1 cellular context compared by ENCODE assay signal in genomic region chr1:43171876-43172531, GRCh38.
A peak's percentile ranks its signal among the peaks of the same experiment; 100 is the strongest.
TF ChIP-seq lines count a peak whose summit lies in the region.

CFAP57 (plus strand) TSS chr1:43172330; CDS start chr1:43172754, 424 bp downstream.
EBNA1BP2 (minus strand) TSS chr1:43172290; CDS start chr1:43172118, 172 bp downstream.

TF ChIP-seq in neural cell, 6 proteins besides CTCF, POLR2A, EP300 and RAD21 (continued from another document):
- TF ChIP-seq REST (IDR thresholded peaks at IDR 0.05; ENCODE audit: borderline replicate concordance) (no peak), SMC3 (conservative IDR thresholded peaks at IDR 0.05; ENCODE audit: poor library complexity) (peak; percentile 49), POLR2AphosphoS5 (IDR thresholded peaks at IDR 0.05) (peak; percentile 50), MXI1 (conservative IDR thresholded peaks at IDR 0.05; ENCODE audit: poor library complexity, severe bottlenecking) (peak; percentile 100), EZH2 (IDR thresholded peaks at IDR 0.05; ENCODE audit: borderline replicate concordance, insufficient read depth, low read length, poor library complexity, severe bottlenecking) (no peak)
